In genomic region chr3:34387831-34388564, GRCh38 we compare ENCODE assay signal across 13 cellular contexts.
DNase-seq lines count a peak whose midpoint lies in the region; TF ChIP-seq lines count a peak whose summit lies in the region.
"Had no signal": no experiment of that assay in that cellular context is flagged by ENCODE, and none has a peak within 500 bp of the region (broad histone marks: within the 10 kb centered on the region; RNA-seq: fewer than 3 reads in every experiment).

No MANE protein-coding gene starts in this region.

- H3K27me3 ChIP-seq in prostate gland (replicated peaks; ENCODE audit: insufficient read depth) = no peaks in the 10 kb centered on the region
- no peaks in the 10 kb centered on the region for H3K27me3 ChIP-seq in tibial nerve

- no peak for TF ChIP-seq POLR2A in prostate gland (IDR thresholded peaks at IDR 0.05)
- no peak for TF ChIP-seq POLR2A in tibial nerve (IDR thresholded peaks at IDR 0.05)

- 27% methylated on average over 7 of the region's 7 CpGs for WGBS in prostate gland
- WGBS in tibial nerve, 2 donors = 61 to 65% methylated on average over 7 of the region's 7 CpGs

- DNase-seq in NCI-H82 (lab: John Stamatoyannopoulos, UW) (peak; percentile 30), NCI-H82 treated with DMSO at 0.1 percent for 48 hours (lab: John Stamatoyannopoulos, UW; ENCODE audit: unreplicated experiment) (no peak), amygdala (lab: John Stamatoyannopoulos, UW) (peak in 34 of 56 donors; percentile 0 to 75 (median 22)), inferior parietal cortex (ENCODE audit: extremely low spot score) (peak; percentile 61), prostate gland (ENCODE audit: low spot score) (no peak), tibial nerve (ENCODE audit: low spot score in 2 of 2) (no peak), OCI-M1 (lab: John Stamatoyannopoulos, UW) (no peak)
- no peak for DNase-seq in activated naive CD4-positive, alpha-beta T cell treated with anti-CD3 and anti-CD28 coated beads, Interleukin-2, amount 50 U/mL, for 16 hours
- DNase-seq: CD8-positive, alpha-beta memory T cell; central memory CD4-positive, alpha-beta T cell; naive thymus-derived CD4-positive, alpha-beta T cell; stimulated activated naive CD4-positive, alpha-beta T cell treated with Interleukin-2 at 50 U/mL for 16 hours had no signal

- H3K4me3 ChIP-seq in prostate gland (no peak overlapping the region), tibial nerve (no peak overlapping the region)
- H3K4me3 ChIP-seq: A549 had no signal

- TF ChIP-seq EP300 in tibial nerve (IDR thresholded peaks at IDR 0.05) = no peak

- H3K9me3 ChIP-seq in prostate gland = no peaks in the 10 kb centered on the region
- H3K9me3 ChIP-seq in tibial nerve = peaks cover 0 to 3% (median 0%) of the 10 kb centered on the region in 4 donors
- H3K9me3 ChIP-seq: A549 had no signal

- intact Hi-C loops in prostate gland (cut with DNase I) = no loop called here

- TF ChIP-seq CTCF in prostate gland (IDR thresholded peaks at IDR 0.05) (peak in 3 of 4 experiments; percentile 20 to 45 (median 21)), tibial nerve (IDR thresholded peaks at IDR 0.05) (no peak)

- no peak overlapping the region for H3K27ac ChIP-seq in prostate gland
- no peak overlapping the region for H3K27ac ChIP-seq in tibial nerve
- H3K27ac ChIP-seq: A549 had no signal

- H3K36me3 ChIP-seq in prostate gland (no peaks in the 10 kb centered on the region), tibial nerve (no peaks in the 10 kb centered on the region)

- H3K4me1 ChIP-seq in prostate gland (replicated peaks) = no peaks in the 10 kb centered on the region
- no peaks in the 10 kb centered on the region for H3K4me1 ChIP-seq in tibial nerve
- H3K4me1 ChIP-seq: A549 had no signal

Comparison
In these comparisons a context has a peak if more than half of its experiments do, and no peak if none do; other contexts are left out.
1. DNase-seq: peak in NCI-H82 (single experiment), amygdala (34 of 56) and inferior parietal cortex (single experiment); none in NCI-H82 treated with DMSO at 0.1 percent for 48 hours (single experiment), prostate gland (single experiment), activated naive CD4-positive, alpha-beta T cell treated with anti-CD3 and anti-CD28 coated beads, Interleukin-2, amount 50 U/mL, for 16 hours (single experiment), tibial nerve (0 of 2) and OCI-M1 (single experiment).
2. CTCF ChIP-seq: peak in prostate gland (3 of 4); none in tibial nerve (0 of 5).